ENCODE assay signal across 8 cellular contexts in the genomic region with DNA sequence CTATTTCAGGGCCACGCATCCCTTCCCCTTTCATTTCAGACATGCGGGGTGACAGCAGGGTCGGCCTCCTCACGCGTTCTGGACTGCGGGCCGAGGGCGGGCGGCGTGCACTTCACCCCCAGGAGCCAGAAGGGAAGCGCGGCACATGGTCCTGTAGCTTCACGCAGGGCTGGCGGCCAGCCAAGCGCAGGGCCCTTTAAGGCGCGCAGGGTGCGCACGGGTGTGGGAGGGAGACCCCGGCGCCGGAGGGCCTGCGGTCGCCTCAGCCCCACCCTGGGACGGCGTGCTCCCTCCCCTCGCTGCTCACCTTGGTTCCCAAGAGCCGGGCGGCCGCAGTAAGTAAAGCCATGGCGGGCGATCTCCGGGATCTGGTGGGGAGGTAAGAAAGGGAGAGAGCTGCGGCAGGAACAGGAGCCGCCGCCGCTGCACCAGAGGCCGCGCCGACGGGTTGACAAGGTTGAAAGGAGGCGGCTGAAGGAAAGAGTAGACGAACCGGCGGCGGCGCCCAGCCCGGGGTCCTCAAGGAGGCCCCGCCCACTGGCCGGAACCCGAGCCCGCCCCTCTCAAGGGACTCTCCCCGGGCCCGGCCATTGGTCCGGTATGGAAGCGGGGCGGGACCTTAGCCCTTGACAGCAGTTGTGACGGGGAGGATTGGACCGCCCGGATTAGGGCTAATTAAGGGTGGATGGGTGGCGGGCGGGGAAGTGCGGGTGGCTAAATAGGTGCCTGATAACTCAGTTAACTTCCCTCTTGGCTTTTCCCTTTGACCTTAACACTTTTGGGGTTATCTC. TPM values are rescaled to one million over a fixed set of nuclear protein-coding genes. Genes with fewer than 3 reads are reported as not detected.
A peak's percentile ranks its signal among the peaks of the same experiment; 100 is the strongest.
DNase-seq lines count a peak whose midpoint lies in the region; ATAC-seq and TF ChIP-seq lines count a peak whose summit lies in the region.

A gene (minus strand): TSS at position 478 of the 791 bp plus-strand sequence. CDS start 129 bp downstream, at position 349.

- H3K4me3 Mint-ChIP-seq in WTC11, result peak within 1 kb of the TSS; percentile 92

- ATAC-seq in GM18909 (IDR thresholded peaks at IDR 0.05; ENCODE audit: poor library complexity, unreplicated experiment) (peak; percentile 89), HG03175 (IDR thresholded peaks at IDR 0.05; ENCODE audit: unreplicated experiment) (peak; percentile 95), WTC11 (peak; percentile 98)

- H3K9me3 ChIP-seq in AG04450 (ENCODE audit: control insufficient read depth, insufficient read depth, low read length), result no peaks in the 10 kb centered on the region

- peaks cover 18% of the 10 kb centered on the region for H3K36me3 Mint-ChIP-seq in WTC11

- CTCF ChIA-PET in AG04450 (lab: Charles Lee), result interaction anchor here (0.9 to 2.3 kb wide), 3 partner anchors 9 to 164 kb away, joined by 4 to 5 read pairs (median 5); no protein-coding TSS in a partner anchor
- CTCF ChIA-PET in WTC11 (lab: Charles Lee), result interaction anchor here (0.8 to 1.6 kb wide), 5 partner anchors 16 to 161 kb away, joined by 3 to 6 read pairs (median 4); a partner anchor contains a TSS

- no peak for TF ChIP-seq CTCF in AG04450 (IDR thresholded peaks at IDR 0.05; ENCODE audit: low read depth, low read length)
- no peak for TF ChIP-seq CTCF in WTC11 (IDR thresholded peaks at IDR 0.05)
- no peak for TF ChIP-seq CTCF in cardiac fibroblast (IDR thresholded peaks at IDR 0.05; ENCODE audit: low read depth, low read length)

- peak within 1 kb of the TSS; percentile 99 for H3K27ac Mint-ChIP-seq in WTC11

- H3K4me3 ChIP-seq in AG04450 (ENCODE audit: low read depth, low read length) (peak within 1 kb of the TSS; percentile 93), cardiac fibroblast (replicated peaks in 1 of 2; ENCODE audit: low read depth in 2 of 2, low read length in 2 of 2) (peak within 1 kb of the TSS; percentile 73 to 89)

- H3K27me3 ChIP-seq in AG04450 (ENCODE audit: control insufficient read depth, insufficient read depth, low read length), result no peaks in the 10 kb centered on the region

- POLR2A ChIA-PET in AG04450 (lab: Yijun Ruan, JAX) (interaction anchor here (1.0 to 2.2 kb wide), 4 partner anchors 13 to 164 kb away, joined by 3 to 6 read pairs (median 4); a partner anchor contains a TSS), WTC11 (lab: Charles Lee) (interaction anchor here (0.9 to 2.3 kb wide), 4 partner anchors 16 to 78 kb away, joined by 3 to 6 read pairs (median 4); a partner anchor contains a TSS)

- peak within 1 kb of the TSS; percentile 80 for H3K27ac ChIP-seq in AG04450 (ENCODE audit: low read depth, low read length)

- no peaks in the 10 kb centered on the region for H3K9me3 Mint-ChIP-seq in WTC11

- peaks cover 26% of the 10 kb centered on the region for H3K4me1 Mint-ChIP-seq in WTC11

- DNase-seq in AG04450 (ENCODE audit: low read depth, low spot score) (peak; percentile 91), NCI-H226 (peak; percentile 99), WTC11 (ENCODE audit: low spot score) (peak; percentile 99), cardiac fibroblast (ENCODE audit: low read depth in 2 of 2) (peak; percentile 98), iPS-NIHi7 (ENCODE audit: extremely low spot score) (peak; percentile 98), smooth muscle cell of the brain vasculature (ENCODE audit: low read depth, low spot score) (peak; percentile 94)

- H3K27me3 Mint-ChIP-seq in WTC11 (ENCODE audit: low read depth), result no peaks in the 10 kb centered on the region

TF ChIP-seq in WTC11, 78 proteins besides CTCF, POLR2A, EP300 and RAD21 (continues in another document):
- TF ChIP-seq GTF2I (CRISPR knock-in tag; conservative IDR thresholded peaks at IDR 0.05) (no peak), FOXP1 (CRISPR knock-in tag; IDR thresholded peaks at IDR 0.05; ENCODE audit: borderline replicate concordance) (peak; percentile 85), KAT7 (CRISPR knock-in tag; IDR thresholded peaks at IDR 0.05; ENCODE audit: borderline replicate concordance) (no peak), EMX1 (CRISPR knock-in tag; IDR thresholded peaks at IDR 0.05) (0 out of 2 replicates have a peak, but pooled peaks have one; percentile 14), MYBL2 (CRISPR knock-in tag; IDR thresholded peaks at IDR 0.05) (no peak)
- TF ChIP-seq, protein P1, sequence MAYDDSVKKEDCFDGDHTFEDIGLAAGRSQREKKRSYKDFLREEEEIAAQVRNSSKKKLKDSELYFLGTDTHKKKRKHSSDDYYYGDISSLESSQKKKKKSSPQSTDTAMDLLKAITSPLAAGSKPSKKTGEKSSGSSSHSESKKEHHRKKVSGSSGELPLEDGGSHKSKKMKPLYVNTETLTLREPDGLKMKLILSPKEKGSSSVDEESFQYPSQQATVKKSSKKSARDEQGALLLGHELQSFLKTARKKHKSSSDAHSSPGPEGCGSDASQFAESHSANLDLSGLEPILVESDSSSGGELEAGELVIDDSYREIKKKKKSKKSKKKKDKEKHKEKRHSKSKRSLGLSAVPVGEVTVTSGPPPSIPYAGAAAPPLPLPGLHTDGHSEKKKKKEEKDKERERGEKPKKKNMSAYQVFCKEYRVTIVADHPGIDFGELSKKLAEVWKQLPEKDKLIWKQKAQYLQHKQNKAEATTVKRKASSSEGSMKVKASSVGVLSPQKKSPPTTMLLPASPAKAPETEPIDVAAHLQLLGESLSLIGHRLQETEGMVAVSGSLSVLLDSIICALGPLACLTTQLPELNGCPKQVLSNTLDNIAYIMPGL (CRISPR knock-in tag; IDR thresholded peaks at IDR 0.05), result peak; percentile 38; the same call in 1 of the 2 replicates
- TF ChIP-seq, protein P2, sequence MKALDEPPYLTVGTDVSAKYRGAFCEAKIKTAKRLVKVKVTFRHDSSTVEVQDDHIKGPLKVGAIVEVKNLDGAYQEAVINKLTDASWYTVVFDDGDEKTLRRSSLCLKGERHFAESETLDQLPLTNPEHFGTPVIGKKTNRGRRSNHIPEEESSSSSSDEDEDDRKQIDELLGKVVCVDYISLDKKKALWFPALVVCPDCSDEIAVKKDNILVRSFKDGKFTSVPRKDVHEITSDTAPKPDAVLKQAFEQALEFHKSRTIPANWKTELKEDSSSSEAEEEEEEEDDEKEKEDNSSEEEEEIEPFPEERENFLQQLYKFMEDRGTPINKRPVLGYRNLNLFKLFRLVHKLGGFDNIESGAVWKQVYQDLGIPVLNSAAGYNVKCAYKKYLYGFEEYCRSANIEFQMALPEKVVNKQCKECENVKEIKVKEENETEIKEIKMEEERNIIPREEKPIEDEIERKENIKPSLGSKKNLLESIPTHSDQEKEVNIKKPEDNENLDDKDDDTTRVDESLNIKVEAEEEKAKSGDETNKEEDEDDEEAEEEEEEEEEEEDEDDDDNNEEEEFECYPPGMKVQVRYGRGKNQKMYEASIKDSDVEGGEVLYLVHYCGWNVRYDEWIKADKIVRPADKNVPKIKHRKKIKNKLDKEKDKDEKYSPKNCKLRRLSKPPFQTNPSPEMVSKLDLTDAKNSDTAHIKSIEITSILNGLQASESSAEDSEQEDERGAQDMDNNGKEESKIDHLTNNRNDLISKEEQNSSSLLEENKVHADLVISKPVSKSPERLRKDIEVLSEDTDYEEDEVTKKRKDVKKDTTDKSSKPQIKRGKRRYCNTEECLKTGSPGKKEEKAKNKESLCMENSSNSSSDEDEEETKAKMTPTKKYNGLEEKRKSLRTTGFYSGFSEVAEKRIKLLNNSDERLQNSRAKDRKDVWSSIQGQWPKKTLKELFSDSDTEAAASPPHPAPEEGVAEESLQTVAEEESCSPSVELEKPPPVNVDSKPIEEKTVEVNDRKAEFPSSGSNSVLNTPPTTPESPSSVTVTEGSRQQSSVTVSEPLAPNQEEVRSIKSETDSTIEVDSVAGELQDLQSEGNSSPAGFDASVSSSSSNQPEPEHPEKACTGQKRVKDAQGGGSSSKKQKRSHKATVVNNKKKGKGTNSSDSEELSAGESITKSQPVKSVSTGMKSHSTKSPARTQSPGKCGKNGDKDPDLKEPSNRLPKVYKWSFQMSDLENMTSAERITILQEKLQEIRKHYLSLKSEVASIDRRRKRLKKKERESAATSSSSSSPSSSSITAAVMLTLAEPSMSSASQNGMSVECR (CRISPR knock-in tag; IDR thresholded peaks at IDR 0.05; ENCODE audit: borderline replicate concordance), result peak; percentile 68; the same call in 1 of the 2 replicates
- TF ChIP-seq, protein P3, sequence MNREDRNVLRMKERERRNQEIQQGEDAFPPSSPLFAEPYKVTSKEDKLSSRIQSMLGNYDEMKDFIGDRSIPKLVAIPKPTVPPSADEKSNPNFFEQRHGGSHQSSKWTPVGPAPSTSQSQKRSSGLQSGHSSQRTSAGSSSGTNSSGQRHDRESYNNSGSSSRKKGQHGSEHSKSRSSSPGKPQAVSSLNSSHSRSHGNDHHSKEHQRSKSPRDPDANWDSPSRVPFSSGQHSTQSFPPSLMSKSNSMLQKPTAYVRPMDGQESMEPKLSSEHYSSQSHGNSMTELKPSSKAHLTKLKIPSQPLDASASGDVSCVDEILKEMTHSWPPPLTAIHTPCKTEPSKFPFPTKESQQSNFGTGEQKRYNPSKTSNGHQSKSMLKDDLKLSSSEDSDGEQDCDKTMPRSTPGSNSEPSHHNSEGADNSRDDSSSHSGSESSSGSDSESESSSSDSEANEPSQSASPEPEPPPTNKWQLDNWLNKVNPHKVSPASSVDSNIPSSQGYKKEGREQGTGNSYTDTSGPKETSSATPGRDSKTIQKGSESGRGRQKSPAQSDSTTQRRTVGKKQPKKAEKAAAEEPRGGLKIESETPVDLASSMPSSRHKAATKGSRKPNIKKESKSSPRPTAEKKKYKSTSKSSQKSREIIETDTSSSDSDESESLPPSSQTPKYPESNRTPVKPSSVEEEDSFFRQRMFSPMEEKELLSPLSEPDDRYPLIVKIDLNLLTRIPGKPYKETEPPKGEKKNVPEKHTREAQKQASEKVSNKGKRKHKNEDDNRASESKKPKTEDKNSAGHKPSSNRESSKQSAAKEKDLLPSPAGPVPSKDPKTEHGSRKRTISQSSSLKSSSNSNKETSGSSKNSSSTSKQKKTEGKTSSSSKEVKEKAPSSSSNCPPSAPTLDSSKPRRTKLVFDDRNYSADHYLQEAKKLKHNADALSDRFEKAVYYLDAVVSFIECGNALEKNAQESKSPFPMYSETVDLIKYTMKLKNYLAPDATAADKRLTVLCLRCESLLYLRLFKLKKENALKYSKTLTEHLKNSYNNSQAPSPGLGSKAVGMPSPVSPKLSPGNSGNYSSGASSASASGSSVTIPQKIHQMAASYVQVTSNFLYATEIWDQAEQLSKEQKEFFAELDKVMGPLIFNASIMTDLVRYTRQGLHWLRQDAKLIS (CRISPR knock-in tag; IDR thresholded peaks at IDR 0.05; ENCODE audit: borderline replicate concordance), result no peak

RNA-seq across cellular contexts. Expression of the gene that starts here (rescaled TPM):
- 167 and 173 TPM in 2 replicates for polyA plus RNA-seq in AG04450 (2011; rRNA removed)
- 200 and 232 TPM in 2 replicates for polyA minus RNA-seq in AG04450 (2011; rRNA and poly(A)+ RNA removed)
- total RNA-seq in WTC11 (2021), result 241 to 275 TPM (median 246 TPM) in 3 replicates

Comparison
In these comparisons a context has a peak if more than half of its experiments do, and no peak if none do; other contexts are left out.
1. Peak in every context shown above with its lines: DNase-seq, ATAC-seq, H3K4me3 ChIP-seq and H3K27ac ChIP-seq.